1 cellular context compared by ENCODE assay signal in genomic region chr11:996681-997080, GRCh38.
A peak's percentile ranks its signal among the peaks of the same experiment; 100 is the strongest.
TF ChIP-seq lines count a peak whose summit lies in the region.

No MANE protein-coding gene starts in this region.

TF ChIP-seq in GM12878, 131 proteins besides CTCF, POLR2A, EP300 and RAD21 (continued from another document):
- no peak for TF ChIP-seq BCLAF1 (IDR thresholded peaks at IDR 0.05)
- no peak for TF ChIP-seq NFIC (IDR thresholded peaks at IDR 0.05; ENCODE audit: low read depth, low read length)
- no peak for TF ChIP-seq NFYA (IDR thresholded peaks at IDR 0.05; ENCODE audit: borderline replicate concordance, low read depth, low read length)
- no peak for TF ChIP-seq SMAD1 (IDR thresholded peaks at IDR 0.05; ENCODE audit: low read depth, partially characterized antibody)
- TF ChIP-seq POLR2AphosphoS2 (IDR thresholded peaks at IDR 0.05; ENCODE audit: low read depth, low read length) = no peak
- peak; percentile 20 for TF ChIP-seq SP1 (IDR thresholded peaks at IDR 0.05; ENCODE audit: low read depth, low read length)
- no peak for TF ChIP-seq CREB1 (IDR thresholded peaks at IDR 0.05; ENCODE audit: low read depth)
